In the genomic region with DNA sequence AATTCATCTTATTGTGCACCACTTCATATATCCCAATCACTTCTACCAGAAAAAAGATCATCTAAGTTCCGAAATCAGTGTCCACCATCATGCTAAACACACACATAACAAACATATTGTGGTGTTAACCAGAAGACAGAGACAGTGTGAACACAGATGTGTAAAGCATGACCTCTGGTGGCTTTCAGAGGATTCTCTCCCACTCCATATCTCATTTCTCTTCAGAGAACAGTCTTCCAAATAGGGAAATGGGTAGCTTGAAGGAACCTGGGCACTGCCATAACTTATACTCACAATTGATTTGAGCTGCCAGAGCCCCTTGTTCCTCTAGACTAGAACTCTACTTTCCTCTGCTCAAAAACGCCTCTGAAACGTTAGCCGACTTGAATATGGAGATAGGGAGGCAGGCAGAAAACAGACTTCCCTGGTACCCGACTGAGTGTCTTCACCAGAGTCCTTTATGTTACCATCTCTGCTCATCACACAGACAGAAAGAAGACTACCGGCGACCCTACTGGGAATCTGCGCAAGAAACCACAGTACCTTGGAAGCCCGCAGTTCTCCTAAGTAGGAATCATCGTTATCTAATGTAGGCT, we compare ENCODE assay signal across 8 cellular contexts. TPM values are rescaled to one million over a fixed set of nuclear protein-coding genes. Genes with fewer than 3 reads are reported as not detected.
A peak's percentile ranks its signal among the peaks of the same experiment; 100 is the strongest.
DNase-seq lines count a peak whose midpoint lies in the region; ATAC-seq and TF ChIP-seq lines count a peak whose summit lies in the region.

No MANE protein-coding gene starts in this region.

- H3K9me3 Mint-ChIP-seq in CD8-positive, alpha-beta T cell: no peaks in the 10 kb centered on the region
- H3K9me3 Mint-ChIP-seq in central memory CD8-positive, alpha-beta T cell: no peaks in the 10 kb centered on the region

- peak overlapping the region; percentile 26 for H3K4me3 Mint-ChIP-seq in CD8-positive, alpha-beta T cell
- H3K4me3 Mint-ChIP-seq in central memory CD8-positive, alpha-beta T cell: peak overlapping the region; percentile 92

- H3K36me3 Mint-ChIP-seq in CD8-positive, alpha-beta T cell: no peaks in the 10 kb centered on the region
- peaks cover 14% of the 10 kb centered on the region for H3K36me3 Mint-ChIP-seq in central memory CD8-positive, alpha-beta T cell (ENCODE audit: insufficient read depth)

- no peaks in the 10 kb centered on the region for H3K36me3 ChIP-seq in CD8-positive, alpha-beta T cell (ENCODE audit: insufficient read depth, low read length)
- H3K36me3 ChIP-seq in lower lobe of right lung: no peaks in the 10 kb centered on the region

- H3K27ac Mint-ChIP-seq in CD8-positive, alpha-beta T cell: peak overlapping the region; percentile 81
- H3K27ac Mint-ChIP-seq in central memory CD8-positive, alpha-beta T cell (ENCODE audit: low read depth): peak overlapping the region; percentile 100

- no peak for TF ChIP-seq CTCF in CD8-positive, alpha-beta T cell (IDR thresholded peaks at IDR 0.05)
- TF ChIP-seq CTCF in lower lobe of right lung (IDR thresholded peaks at IDR 0.05): no peak

- peak overlapping the region; percentile 48 for H3K27ac ChIP-seq in CD8-positive, alpha-beta T cell (ENCODE audit: low read depth, low read length)
- no peak overlapping the region for H3K27ac ChIP-seq in lower lobe of right lung

- peaks cover 2% of the 10 kb centered on the region for H3K27me3 Mint-ChIP-seq in CD8-positive, alpha-beta T cell (ENCODE audit: low read depth)
- H3K27me3 Mint-ChIP-seq in central memory CD8-positive, alpha-beta T cell: no peaks in the 10 kb centered on the region

- CTCF ChIA-PET in CD8-positive, alpha-beta T cell (lab: Charles Lee): interaction anchor here (0.6 to 7.2 kb wide), 24 partner anchors 9 to 350 kb away, joined by 3 to 67 read pairs (median 4); a partner anchor contains a TSS

- POLR2A ChIA-PET in CD8-positive, alpha-beta T cell (lab: Charles Lee): interaction anchor here (0.8 to 7.6 kb wide), 4 partner anchors 9 to 372 kb away, joined by 3 to 78 read pairs (median 4); a partner anchor contains a TSS

- DNase-seq in CD8-positive, alpha-beta T cell: no peak
- peak; percentile 2 to 17 for DNase-seq in NCI-H1930 (lab: John Stamatoyannopoulos, UW)
- DNase-seq in central memory CD8-positive, alpha-beta T cell (ENCODE audit: low spot score in 2 of 2): no peak
- no peak for DNase-seq in lower lobe of right lung
- no peak for DNase-seq in islet precursor cell
- DNase-seq in mesenteric fat pad (ENCODE audit: low spot score): no peak
- no peak for DNase-seq in NCI-H1048 (lab: John Stamatoyannopoulos, UW)

- intact Hi-C loops in CD8-positive, alpha-beta T cell (cut with DNase I, micrococcal nuclease): loop anchor here (1.0 to 10.0 kb wide), 15 partner anchors 12 to 597 kb away; a partner anchor contains a TSS
- intact Hi-C loops in lower lobe of right lung (cut with DNase I): no loop called here

- peaks cover 29% of the 10 kb centered on the region for H3K4me1 Mint-ChIP-seq in CD8-positive, alpha-beta T cell (ENCODE audit: low read depth)
- peaks cover 24% of the 10 kb centered on the region for H3K4me1 Mint-ChIP-seq in central memory CD8-positive, alpha-beta T cell

- no peak overlapping the region for H3K4me3 ChIP-seq in CD8-positive, alpha-beta T cell (ENCODE audit: low read depth, low read length)
- peak overlapping the region; percentile 44 for H3K4me3 ChIP-seq in lower lobe of right lung

- H3K27me3 ChIP-seq in CD8-positive, alpha-beta T cell (ENCODE audit: insufficient read depth, low read length): no peaks in the 10 kb centered on the region
- H3K27me3 ChIP-seq in lower lobe of right lung (ENCODE audit: low read depth): peaks cover 29% of the 10 kb centered on the region

- peaks cover 22% of the 10 kb centered on the region for H3K4me1 ChIP-seq in CD8-positive, alpha-beta T cell (ENCODE audit: insufficient read depth, low read length)
- H3K4me1 ChIP-seq in lower lobe of right lung: peaks cover 23% of the 10 kb centered on the region

- H3K9me3 ChIP-seq in CD8-positive, alpha-beta T cell (ENCODE audit: low read length): no peaks in the 10 kb centered on the region
- H3K9me3 ChIP-seq in lower lobe of right lung: no peaks in the 10 kb centered on the region

- ATAC-seq in CD8-positive, alpha-beta T cell: no peak
- peak; percentile 40 for ATAC-seq in GM19023 (IDR thresholded peaks at IDR 0.05; ENCODE audit: unreplicated experiment)
- no peak for ATAC-seq in central memory CD8-positive, alpha-beta T cell (replicated peaks; ENCODE audit: extremely low read depth, poor library complexity, severe bottlenecking)
- ATAC-seq in lower lobe of right lung: peak; percentile 6 to 40

RNA-seq across cellular contexts. Expression of a gene that starts 1.8 kb away (rescaled TPM):
- total RNA-seq in CD8-positive, alpha-beta T cell: 1 to 10 TPM; 5.0 to 6.8 TPM
- total RNA-seq in lower lobe of right lung: 24.4 TPM
- total RNA-seq in mesenteric fat pad: 0.26 TPM

RNA-seq across cellular contexts. Expression of a gene that starts 21.6 kb away (rescaled TPM):
- total RNA-seq in CD8-positive, alpha-beta T cell: 10 to 100 TPM; 66.3 to 68.0 TPM
- total RNA-seq in lower lobe of right lung (45.9 TPM), mesenteric fat pad (41.0 TPM)

RNA-seq across cellular contexts. Expression of a gene that starts 36.4 kb away (rescaled TPM):
- 10 to 100 TPM; 36.2 to 40.4 TPM for total RNA-seq in CD8-positive, alpha-beta T cell
- total RNA-seq in lower lobe of right lung (38.8 TPM), mesenteric fat pad (71.2 TPM)

Comparison
In these comparisons a context has a peak if more than half of its experiments do, and no peak if none do; other contexts are left out.
1. ATAC-seq: peak in GM19023 (single experiment) and lower lobe of right lung (2 of 2); none in CD8-positive, alpha-beta T cell (single experiment) and central memory CD8-positive, alpha-beta T cell (single experiment).
2. DNase-seq: peak in NCI-H1930 (2 of 2); none in CD8-positive, alpha-beta T cell (0 of 7), central memory CD8-positive, alpha-beta T cell (0 of 2), lower lobe of right lung (single experiment), islet precursor cell (single experiment), mesenteric fat pad (single experiment) and NCI-H1048 (single experiment).